In genomic region chr1:20787100-20787774, GRCh38 we compare ENCODE assay signal across 8 cellular contexts. TPM values are rescaled to one million over a fixed set of nuclear protein-coding genes. Genes with fewer than 3 reads are reported as not detected.
DNase-seq lines count a peak whose midpoint lies in the region; ATAC-seq and TF ChIP-seq lines count a peak whose summit lies in the region.

Gene HP1BP3 (minus strand): TSS chr1:20787307. CDS start chr1:20780440, 6,867 bp downstream.

- peaks cover 3% of the 10 kb centered on the region for H3K27me3 Mint-ChIP-seq in neural crest cell (ENCODE audit: low read depth)

- H3K9me3 ChIP-seq in stomach, result no peaks in the 10 kb centered on the region

- no peaks in the 10 kb centered on the region for H3K27me3 ChIP-seq in stomach

- no peaks in the 10 kb centered on the region for H3K36me3 Mint-ChIP-seq in neural crest cell (ENCODE audit: low read depth)

- peak; percentile 47 for ATAC-seq in GM21737 (IDR thresholded peaks at IDR 0.05; ENCODE audit: unreplicated experiment)

- H3K36me3 ChIP-seq in stomach, result no peaks in the 10 kb centered on the region

- TF ChIP-seq POLR2A in Raji (IDR thresholded peaks at IDR 0.05; ENCODE audit: insufficient read depth, low read depth, low read length), result peak; percentile 92
- peak in 1 of 4 donors; percentile 17 for TF ChIP-seq POLR2A in stomach (IDR thresholded peaks at IDR 0.05)

- peaks cover 28% of the 10 kb centered on the region for H3K4me1 Mint-ChIP-seq in neural crest cell

- H3K4me3 ChIP-seq in fibroblast of villous mesenchyme (ENCODE audit: low read depth, low read length) (peak within 1 kb of the TSS; percentile 99), stomach (peak within 1 kb of the TSS; percentile 74 to 96 (median 94))

- H3K9me3 Mint-ChIP-seq in neural crest cell, result no peaks in the 10 kb centered on the region

- WGBS in stomach, 5 donors, result 0 to 1% (median 1%) methylated on average over 36 to 90 of the region's 90 CpGs

- peaks cover 14 to 45% (median 37%) of the 10 kb centered on the region in 4 donors for H3K4me1 ChIP-seq in stomach

- intact Hi-C loops in stomach (cut with DNase I; ENCODE audit: low total_unique reads), result no loop called here

- peak within 1 kb of the TSS; percentile 99 for H3K27ac Mint-ChIP-seq in neural crest cell (ENCODE audit: unreplicated experiment)

- TF ChIP-seq CTCF in fibroblast of villous mesenchyme (IDR thresholded peaks at IDR 0.05; ENCODE audit: insufficient read depth, low read depth, low read length) (no peak), neural crest cell (conservative IDR thresholded peaks at IDR 0.05) (no peak), stomach (IDR thresholded peaks at IDR 0.05) (no peak)

- peak within 1 kb of the TSS; percentile 99 for H3K4me3 Mint-ChIP-seq in neural crest cell

- no peak for TF ChIP-seq EP300 in stomach (IDR thresholded peaks at IDR 0.05)

- peak within 1 kb of the TSS; percentile 97 to 99 (median 98) for H3K27ac ChIP-seq in stomach

- DNase-seq in Daoy (ENCODE audit: low read depth) (peak; percentile 83), KG1 (lab: John Stamatoyannopoulos, UW) (peak; percentile 70), fibroblast of villous mesenchyme (ENCODE audit: low read depth) (peak; percentile 73), neural crest cell (ENCODE audit: low read depth, low spot score) (peak; percentile 71), stomach (peak; percentile 83)
- DNase-seq in activated effector memory CD4-positive, alpha-beta T cell treated with anti-CD3 and anti-CD28 coated beads, Interleukin-2, amount 50 U/mL, for 16 hours, result peak; percentile 94

RNA-seq across cellular contexts. Expression of gene HP1BP3, which starts in this region (rescaled TPM):
- 143 and 153 TPM in 2 replicates for total RNA-seq in Daoy (2014; rRNA removed; shearing (Covaris generic))
- 258 and 274 TPM in 2 replicates for total RNA-seq in fibroblast of villous mesenchyme
- total RNA-seq in neural crest cell, result 302 and 303 TPM in 2 replicates
- 100 to 1,000 TPM; 209 to 649 (median 290) TPM for total RNA-seq in stomach
- polyA plus RNA-seq in stomach, result 10 to 100 TPM; 55.2 to 78.8 (median 76.6) TPM

Comparison
In these comparisons a context has a peak if more than half of its experiments do, and no peak if none do; other contexts are left out.
1. Peak in every context shown above with its lines: DNase-seq, ATAC-seq, H3K4me3 ChIP-seq and H3K27ac ChIP-seq.